In genomic region chr4:3954540-3955360, GRCh38 we compare ENCODE assay signal across 1 cellular context.
A peak's percentile ranks its signal among the peaks of the same experiment; 100 is the strongest.
TF ChIP-seq lines count a peak whose summit lies in the region.

No MANE protein-coding gene starts in this region.

TF ChIP-seq in HepG2, 621 proteins besides CTCF, POLR2A, EP300 and RAD21 (continued from another document):
- 0 out of 2 replicates have a peak, but pooled peaks have one; percentile 31 for TF ChIP-seq ARID3A (IDR thresholded peaks at IDR 0.05; ENCODE audit: low read depth, low read length)
- TF ChIP-seq EEA1 (CRISPR knock-in tag; IDR thresholded peaks at IDR 0.05; ENCODE audit: borderline replicate concordance), result 0 out of 2 replicates have a peak, but pooled peaks have one; percentile 38
- 0 out of 4 replicates have a peak, but pooled peaks of 1 of the 2 experiments have one; percentile 24 for TF ChIP-seq KLF16 (CRISPR knock-in tag; IDR thresholded peaks at IDR 0.05)
- TF ChIP-seq ZNF563 (CRISPR knock-in tag; IDR thresholded peaks at IDR 0.05), result peak; percentile 54; the same call in 1 of the 2 replicates
- peak; percentile 63 for TF ChIP-seq MYC (CRISPR knock-in tag; IDR thresholded peaks at IDR 0.05; ENCODE audit: borderline replicate concordance)
- 0 out of 2 replicates have a peak, but pooled peaks have one; percentile 42 for TF ChIP-seq SAFB2 (CRISPR knock-in tag; IDR thresholded peaks at IDR 0.05; ENCODE audit: borderline replicate concordance, low read depth)
- peak; percentile 44; the same call in 1 of the 2 replicates for TF ChIP-seq SPEN (CRISPR knock-in tag; IDR thresholded peaks at IDR 0.05; ENCODE audit: low read depth)
- peak; percentile 44; the same call in 1 of the 2 replicates for TF ChIP-seq ARNT2 (CRISPR knock-in tag; IDR thresholded peaks at IDR 0.05; ENCODE audit: low read depth)
- TF ChIP-seq SAP130 (CRISPR knock-in tag; IDR thresholded peaks at IDR 0.05; ENCODE audit: low read depth), result peak; percentile 56; the same call in 1 of the 2 replicates
- TF ChIP-seq MAX (IDR thresholded peaks at IDR 0.05), result 0 out of 2 replicates have a peak, but pooled peaks have one; percentile 33
- peak; percentile 71 for TF ChIP-seq ZNF501 (CRISPR knock-in tag; IDR thresholded peaks at IDR 0.05)
- TF ChIP-seq UBTF (CRISPR knock-in tag; IDR thresholded peaks at IDR 0.05), result peak; percentile 53; the same call in 1 of the 2 replicates
- 0 out of 2 replicates have a peak, but pooled peaks have one; percentile 23 for TF ChIP-seq ZSCAN21 (CRISPR knock-in tag; IDR thresholded peaks at IDR 0.05; ENCODE audit: borderline replicate concordance)
- TF ChIP-seq ATF7-NPFF (CRISPR knock-in tag; IDR thresholded peaks at IDR 0.05; ENCODE audit: low read depth), result 0 out of 2 replicates have a peak, but pooled peaks have one; percentile 46
- 0 out of 2 replicates have a peak, but pooled peaks have one; percentile 13 for TF ChIP-seq CSRNP1 (CRISPR knock-in tag; IDR thresholded peaks at IDR 0.05)
- peak; percentile 37; the same call in 1 of the 2 replicates for TF ChIP-seq ZFP91 (CRISPR knock-in tag; IDR thresholded peaks at IDR 0.05; ENCODE audit: borderline replicate concordance)
- 0 out of 2 replicates have a peak, but pooled peaks have one; percentile 32 for TF ChIP-seq ZC3H13 (CRISPR knock-in tag; IDR thresholded peaks at IDR 0.05)
- 0 out of 2 replicates have a peak, but pooled peaks have one; percentile 18 for TF ChIP-seq TARDBP (CRISPR knock-in tag; IDR thresholded peaks at IDR 0.05)
- TF ChIP-seq POLR2G (IDR thresholded peaks at IDR 0.05; ENCODE audit: low read depth, low read length), result peak; percentile 60
- peak; percentile 28; the same call in 1 of the 2 replicates for TF ChIP-seq CEBPB (IDR thresholded peaks at IDR 0.05; ENCODE audit: borderline replicate concordance, low read depth, low read length)
- peak; percentile 78 for TF ChIP-seq HDAC1 (CRISPR knock-in tag; IDR thresholded peaks at IDR 0.05)
- TF ChIP-seq MXD3 (CRISPR knock-in tag; IDR thresholded peaks at IDR 0.05), result peak; percentile 71
- 0 out of 2 replicates have a peak, but pooled peaks have one; percentile 40 for TF ChIP-seq ZNF891 (CRISPR knock-in tag; IDR thresholded peaks at IDR 0.05)
- peak; percentile 92; the same call in 1 of the 2 replicates for TF ChIP-seq MXD1 (CRISPR knock-in tag; IDR thresholded peaks at IDR 0.05)
- 0 out of 2 replicates have a peak, but pooled peaks have one; percentile 50 for TF ChIP-seq ZNF235 (CRISPR knock-in tag; IDR thresholded peaks at IDR 0.05; ENCODE audit: borderline replicate concordance)
- TF ChIP-seq IRF9 (CRISPR knock-in tag; IDR thresholded peaks at IDR 0.05; ENCODE audit: borderline replicate concordance), result 0 out of 2 replicates have a peak, but pooled peaks have one; percentile 43
- TF ChIP-seq ARID4A (CRISPR knock-in tag; IDR thresholded peaks at IDR 0.05; ENCODE audit: borderline replicate concordance), result peak; percentile 90
